ENCODE assay signal across 8 cellular contexts in the genomic region with DNA sequence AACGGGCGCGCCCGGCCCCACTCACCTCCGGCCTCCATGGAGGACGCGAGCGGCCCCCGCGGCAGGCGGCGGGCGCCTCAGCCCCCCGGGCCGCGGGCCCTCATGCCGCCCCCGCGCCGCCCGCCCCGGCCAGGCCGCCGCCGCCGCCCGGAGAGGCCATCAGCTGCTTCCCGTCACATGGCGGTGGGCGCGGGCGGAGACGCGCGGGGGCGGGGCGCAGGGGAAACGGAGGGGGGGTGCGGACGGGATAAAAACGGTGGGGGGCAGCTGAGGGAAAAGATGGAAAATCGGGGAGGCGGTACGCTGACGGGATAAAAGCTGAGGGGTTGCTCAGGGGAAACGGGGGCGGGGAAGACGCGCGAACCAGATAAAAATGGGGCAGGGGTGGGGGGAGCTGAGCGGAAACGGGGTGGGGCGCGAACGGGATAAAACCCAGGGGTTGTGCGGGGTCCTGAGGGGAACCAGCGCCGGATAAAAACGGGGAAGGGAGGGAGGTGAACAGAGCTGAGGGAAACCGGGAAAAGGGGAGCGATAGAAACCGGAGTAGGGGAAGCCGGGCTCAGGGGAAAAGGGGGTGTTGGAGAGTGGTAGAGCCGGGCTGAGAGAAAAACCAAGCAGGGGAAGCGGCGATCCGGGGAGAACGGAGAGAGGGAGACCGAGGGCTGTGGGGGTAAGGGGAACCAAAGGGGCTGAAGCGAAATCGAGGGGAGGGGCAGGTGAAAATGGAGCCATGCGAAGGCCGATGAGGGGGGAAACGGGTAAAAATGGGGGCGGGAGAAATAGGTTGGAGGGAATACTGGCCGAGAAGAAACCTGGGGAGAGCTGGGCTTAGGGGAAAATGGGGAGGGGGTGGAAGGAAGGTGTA. TPM values are rescaled to one million over a fixed set of nuclear protein-coding genes. Genes with fewer than 3 reads are reported as not detected.
DNase-seq lines count a peak whose midpoint lies in the region; ATAC-seq lines count a peak whose summit lies in the region.

A gene (minus strand): TSS at position 169 of the 865 bp plus-strand sequence. CDS start 131 bp downstream, at position 38.

- peaks cover 0 to 1% (median 0%) of the 10 kb centered on the region in 5 donors for H3K9me3 Mint-ChIP-seq in CD8-positive, alpha-beta memory T cell

- DNase-seq in CD8-positive, alpha-beta memory T cell, result peak; percentile 40 to 74 (median 46)
- DNase-seq in NCI-H146 (lab: John Stamatoyannopoulos, UW) (peak; percentile 78), kidney glomerular epithelial cell (lab: John Stamatoyannopoulos, UW) (peak; percentile 5), NCI-H1694 (lab: John Stamatoyannopoulos, UW) (no peak)
- DNase-seq in activated CD4-positive, alpha-beta T cell treated with anti-CD3 and anti-CD28 coated beads for 4 hours, result peak; percentile 74 to 76
- DNase-seq in stimulated activated CD4-positive, alpha-beta T cell treated with anti-CD3 and anti-CD28 coated beads, Interleukin-15, amount 100 ng/mL, for 24 hours, result peak; percentile 76

- peaks cover 0 to 18% (median 0%) of the 10 kb centered on the region in 3 donors for H3K36me3 Mint-ChIP-seq in CD8-positive, alpha-beta memory T cell

- peak within 1 kb of the TSS; percentile 91 to 100 (median 94) for H3K4me3 Mint-ChIP-seq in CD8-positive, alpha-beta memory T cell

- H3K4me3 ChIP-seq in CD8-positive, alpha-beta memory T cell (ENCODE audit: low read length), result peak within 1 kb of the TSS; percentile 76

- H3K27me3 Mint-ChIP-seq in CD8-positive, alpha-beta memory T cell, result peaks cover 0 to 6% of the 10 kb centered on the region in 2 donors

- no peaks in the 10 kb centered on the region for H3K9me3 ChIP-seq in CD8-positive, alpha-beta memory T cell (ENCODE audit: low read length)

- peak within 1 kb of the TSS; percentile 87 for H3K27ac ChIP-seq in CD8-positive, alpha-beta memory T cell (ENCODE audit: low read depth, low read length)
- peak within 1 kb of the TSS; percentile 94 for H3K27ac ChIP-seq in cingulate gyrus (ENCODE audit: low read depth, low read length)

- POLR2A ChIA-PET in CD8-positive, alpha-beta memory T cell (lab: Charles Lee), result interaction anchor here (0.6 to 2.2 kb wide), 8 partner anchors 8 to 1323 kb away, joined by 3 to 12 read pairs (median 4); a partner anchor contains a TSS

- CTCF ChIA-PET in CD8-positive, alpha-beta memory T cell (lab: Charles Lee), result interaction anchor here (0.6 to 1.1 kb wide), 3 partner anchors 9 to 74 kb away, joined by 3 to 5 read pairs (median 4); a partner anchor contains a TSS

- H3K27me3 ChIP-seq in CD8-positive, alpha-beta memory T cell (ENCODE audit: insufficient read depth, low read length, poor library complexity, severe bottlenecking), result no peaks in the 10 kb centered on the region

- peak within 1 kb of the TSS; percentile 95 to 99 (median 97) for H3K27ac Mint-ChIP-seq in CD8-positive, alpha-beta memory T cell

- H3K4me1 ChIP-seq in CD8-positive, alpha-beta memory T cell (ENCODE audit: insufficient read depth, low read length), result peaks cover 40% of the 10 kb centered on the region

- H3K36me3 ChIP-seq in CD8-positive, alpha-beta memory T cell (ENCODE audit: insufficient read depth, low read length), result no peaks in the 10 kb centered on the region

- H3K4me1 Mint-ChIP-seq in CD8-positive, alpha-beta memory T cell, result peaks cover 49 to 69% (median 61%) of the 10 kb centered on the region in 3 donors

- peak; percentile 39 for ATAC-seq in GM21723 (IDR thresholded peaks at IDR 0.05; ENCODE audit: unreplicated experiment)

RNA-seq across cellular contexts. Expression of the gene that starts here (rescaled TPM):
- total RNA-seq in CD8-positive, alpha-beta memory T cell, result 10 to 100 TPM; 74.2 to 84.4 TPM
- polyA plus RNA-seq in CD8-positive, alpha-beta memory T cell, result 24.8 TPM
